8 cellular contexts compared by ENCODE assay signal in genomic region chrX:131792789-131793462, GRCh38.
A peak's percentile ranks its signal among the peaks of the same experiment; 100 is the strongest.
DNase-seq lines count a peak whose midpoint lies in the region; ATAC-seq, FAIRE-seq and TF ChIP-seq lines count a peak whose summit lies in the region.

No MANE protein-coding gene starts in this region.

- TF ChIP-seq CTCF in GM13977 (IDR thresholded peaks at IDR 0.05; ENCODE audit: extremely low read depth, insufficient read depth, missing control alignments), result peak; percentile 58
- TF ChIP-seq CTCF in heart left ventricle (IDR thresholded peaks at IDR 0.05), result peak in 8 of 12 donors; percentile 9 to 58 (median 32)

- H3K9me3 ChIP-seq in heart left ventricle, result no peaks in the 10 kb centered on the region

- in situ Hi-C loops in GM13977 (cut with MboI; ENCODE audit: low pct_unique_long_range_greater_than_20kb, low sequenced_read_pairs, unreplicated experiment), result no loop called here

- H3K27me3 ChIP-seq in heart left ventricle, result peaks cover 0 to 23% (median 0%) of the 10 kb centered on the region in 9 donors

- intact Hi-C loops in heart left ventricle (cut with DNase I), result loop anchor here in 1 of 10 donors (1.0 to 5.0 kb wide), 4 partner anchors 19 to 86 kb away; no protein-coding TSS in a partner anchor

- TF ChIP-seq POLR2A in heart left ventricle (IDR thresholded peaks at IDR 0.05), result no peak

- peak; percentile 60 for ATAC-seq in HG03095 (IDR thresholded peaks at IDR 0.05; ENCODE audit: unreplicated experiment)
- ATAC-seq in heart left ventricle, result peak; percentile 71 to 96 (median 86)

- FAIRE-seq in HTR-8/SVneo (lab: Jason Lieb, UNC), result no peak

- peak; percentile 53 for DNase-seq in GM13977 (ENCODE audit: low spot score)
- DNase-seq in T follicular helper cell (ENCODE audit: low read depth), result peak; percentile 90
- peak in 4 of 5 donors; percentile 46 to 90 (median 71) for DNase-seq in heart left ventricle
- peak; percentile 95 for DNase-seq in ureter (ENCODE audit: low spot score)
- no peak for DNase-seq in D341Med (ENCODE audit: low spot score)
- no peak for DNase-seq in HTR-8/SVneo (ENCODE audit: insufficient read length, low spot score)
- DNase-seq in NCI-H526 (lab: John Stamatoyannopoulos, UW), result no peak

- peaks cover 0 to 10% (median 0%) of the 10 kb centered on the region in 12 donors for H3K4me1 ChIP-seq in heart left ventricle

- H3K27ac ChIP-seq in heart left ventricle, result peak overlapping the region in 9 of 12 donors; percentile 41 to 92 (median 73)

- peak overlapping the region in 11 of 12 donors; percentile 13 to 53 (median 34) for H3K4me3 ChIP-seq in heart left ventricle

- 34 to 76% (median 60%) methylated on average over 14 to 15 of the region's 15 CpGs for WGBS in heart left ventricle, 4 donors

- no peaks in the 10 kb centered on the region for H3K36me3 ChIP-seq in heart left ventricle

Comparison
In these comparisons a context has a peak if more than half of its experiments do, and no peak if none do; other contexts are left out.
1. DNase-seq: peak in GM13977 (single experiment), T follicular helper cell (single experiment), heart left ventricle (4 of 5) and ureter (single experiment); none in D341Med (single experiment), HTR-8/SVneo (single experiment) and NCI-H526 (0 of 2).